Comparison of ENCODE assay signal across 8 cellular contexts in the genomic region with DNA sequence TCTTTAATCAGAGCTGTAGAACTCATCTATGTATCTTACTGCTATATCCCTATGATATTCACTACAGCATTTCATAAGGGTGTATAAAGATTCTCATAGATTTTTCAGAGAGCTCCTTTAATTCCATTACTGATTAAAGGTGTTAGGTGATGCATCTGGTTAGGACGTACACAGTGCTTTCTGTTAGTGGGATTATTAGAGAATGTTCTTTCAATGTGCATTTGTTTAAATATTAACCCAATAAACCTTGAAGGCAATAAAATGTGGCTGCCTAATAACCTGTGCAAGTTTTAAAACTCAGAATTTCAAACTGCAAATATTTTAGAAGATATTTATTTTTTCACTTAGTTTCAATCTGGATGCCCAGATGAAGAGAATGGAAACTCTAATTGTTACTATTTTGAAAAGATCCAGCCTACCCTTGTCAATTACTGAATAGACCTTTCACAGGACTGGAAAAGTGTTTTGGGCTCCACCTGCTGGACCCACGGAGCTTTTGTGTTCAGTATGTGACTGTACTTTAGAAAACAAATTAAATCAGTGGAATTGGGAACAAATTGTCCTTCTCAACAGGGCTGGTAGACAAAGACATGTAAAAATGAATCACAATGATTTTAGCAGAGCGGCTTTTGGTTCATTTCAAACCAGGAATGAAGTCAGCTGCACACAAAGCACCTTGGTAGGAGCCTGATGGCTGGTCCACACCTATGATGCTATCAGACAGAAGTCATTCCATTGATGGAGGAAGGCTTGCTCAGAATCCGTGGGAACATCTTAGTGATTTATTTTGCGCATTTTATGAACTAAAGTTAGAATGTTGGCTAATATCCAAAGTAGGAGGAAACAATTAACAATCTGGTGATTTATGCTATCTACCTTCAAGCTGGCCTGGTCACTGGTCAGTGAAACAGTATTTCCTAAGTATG.
A peak's percentile ranks its signal among the peaks of the same experiment; 100 is the strongest.
DNase-seq lines count a peak whose midpoint lies in the region; ATAC-seq and TF ChIP-seq lines count a peak whose summit lies in the region.

No MANE protein-coding gene starts in this region.

- peaks cover 0 to 31% of the 10 kb centered on the region in 2 donors for H3K4me1 ChIP-seq in right atrium auricular region

- H3K27ac ChIP-seq in RWPE1 = no peak overlapping the region
- H3K27ac ChIP-seq in right atrium auricular region = peak overlapping the region; percentile 17 to 37

- H3K36me3 ChIP-seq in right atrium auricular region = peaks cover 30% of the 10 kb centered on the region

- peak; percentile 79 for TF ChIP-seq CTCF in RWPE1 (conservative IDR thresholded peaks at IDR 0.05; ENCODE audit: low read depth)
- TF ChIP-seq CTCF in right atrium auricular region (IDR thresholded peaks at IDR 0.05) = peak; percentile 63 to 78
- peak; percentile 74 for TF ChIP-seq CTCF in retinal pigment epithelial cell (conservative IDR thresholded peaks at IDR 0.05; ENCODE audit: low read depth, low read length)

- H3K9me3 ChIP-seq in right atrium auricular region = no peaks in the 10 kb centered on the region

- POLR2A ChIA-PET in RWPE1 (lab: Yijun Ruan, JAX; ENCODE audit: low non-redundant PET) = no interaction called here

- DNase-seq in DMS 273 treated with DMSO at 0.1 percent for 48 hours (lab: John Stamatoyannopoulos, UW) = peak; percentile 0
- DNase-seq in HUDEP-2 (lab: John Stamatoyannopoulos, UW; ENCODE audit: unreplicated experiment in 76 of 76) = peak in 54 of 76 experiments; percentile 3 to 62 (median 32)
- DNase-seq in RWPE1 (ENCODE audit: low spot score) = peak; percentile 50
- peak in 39 of 56 donors; percentile 5 to 79 (median 28) for DNase-seq in amygdala (lab: John Stamatoyannopoulos, UW)
- DNase-seq in right atrium auricular region (ENCODE audit: low spot score) = no peak
- DNase-seq in retinal pigment epithelial cell (ENCODE audit: low read depth) = no peak

- peak; percentile 56 for ATAC-seq in GM19452 (IDR thresholded peaks at IDR 0.05; ENCODE audit: unreplicated experiment)
- no peak for ATAC-seq in GM19455 (IDR thresholded peaks at IDR 0.05; ENCODE audit: unreplicated experiment)

- CTCF ChIA-PET in RWPE1 (lab: Yijun Ruan, JAX) = interaction anchor here (0.5 to 2.3 kb wide), 8 partner anchors 10 to 235 kb away, joined by 3 to 12 read pairs (median 4); no protein-coding TSS in a partner anchor

- H3K27me3 ChIP-seq in right atrium auricular region = no peaks in the 10 kb centered on the region

- H3K4me3 ChIP-seq in right atrium auricular region = no peak overlapping the region
- H3K4me3 ChIP-seq in retinal pigment epithelial cell (ENCODE audit: low read length) = no peak overlapping the region

Comparison
In these comparisons a context has a peak if more than half of its experiments do, and no peak if none do; other contexts are left out.
1. DNase-seq: peak in DMS 273 treated with DMSO at 0.1 percent for 48 hours (single experiment), HUDEP-2 (54 of 76), RWPE1 (single experiment) and amygdala (39 of 56); none in right atrium auricular region (single experiment) and retinal pigment epithelial cell (single experiment).
2. Peak in every context shown above with its lines, with median percentiles within 50 percentile points of each other: CTCF ChIP-seq.